In genomic region chr18:10732990-10733389, GRCh38 we compare ENCODE assay signal across 35 cellular contexts.
"Had no signal": no experiment of that assay in that cellular context is flagged by ENCODE, and none has a peak within 500 bp of the region (broad histone marks: within the 10 kb centered on the region; RNA-seq: fewer than 3 reads in every experiment).

No MANE protein-coding gene starts in this region.

- H3K4me1 Mint-ChIP-seq: activated CD4-positive, alpha-beta T cell treated with anti-CD3 and anti-CD28 coated beads for 36 hours; activated CD4-positive, alpha-beta T cell treated with anti-CD3 and anti-CD28 coated beads, Interleukin-2, amount 10 ng/mL, durations not matched to agents 24 days and 14 days; activated CD8-positive, alpha-beta memory T cell treated with anti-CD3 and anti-CD28 coated beads, Interleukin-2, amount 10 ng/mL, durations not matched to agents 7 days and 5 days; activated naive CD4-positive, alpha-beta T cell treated with anti-CD3 and anti-CD28 coated beads, Interleukin-2, amount 50 U/mL, for 24 hours; activated naive CD8-positive, alpha-beta T cell treated with anti-CD3 and anti-CD28 coated beads for 36 hours; activated naive CD8-positive, alpha-beta T cell treated with anti-CD3 and anti-CD28 coated beads, Interleukin-2, amount 50 U/mL, for 24 hours; T-helper 17 cell had no signal

- H3K27me3 Mint-ChIP-seq: activated naive CD4-positive, alpha-beta T cell treated with anti-CD3 and anti-CD28 coated beads, Interleukin-2, amount 50 U/mL, for 24 hours; activated naive CD8-positive, alpha-beta T cell treated with anti-CD3 and anti-CD28 coated beads for 36 hours; activated naive CD8-positive, alpha-beta T cell treated with anti-CD3 and anti-CD28 coated beads, Interleukin-2, amount 50 U/mL, for 24 hours; effector memory CD8-positive, alpha-beta T cell had no signal

- H3K27me3 ChIP-seq: adrenal gland, body of pancreas, esophagus squamous epithelium, gastroesophageal sphincter had no signal

- DNase-seq: activated CD4-positive, alpha-beta memory T cell treated with anti-CD3 and anti-CD28 coated beads for 36 hours; activated CD4-positive, alpha-beta T cell treated with anti-CD3 and anti-CD28 coated beads for 36 hours; activated CD4-positive, alpha-beta T cell treated with anti-CD3 and anti-CD28 coated beads, Interleukin-2, amount 10 ng/mL, durations not matched to agents 24 days and 14 days; activated CD4-positive, CD25-positive, alpha-beta regulatory T cell; activated CD4-positive, CD25-positive, alpha-beta regulatory T cell treated with anti-CD3 and anti-CD28 coated beads, Interleukin-2, amount 50 U/mL, for 72 hours; activated CD8-positive, alpha-beta memory T cell treated with anti-CD3 and anti-CD28 coated beads, Interleukin-2, amount 10 ng/mL, durations not matched to agents 7 days and 5 days; activated CD8-positive, alpha-beta memory T cell treated with anti-CD3 and anti-CD28 coated beads, Interleukin-2, amount 50 U/mL, for 4 hours; activated CD8-positive, alpha-beta T cell treated with anti-CD3 and anti-CD28 coated beads, Interleukin-2, amount 10 ng/mL, durations not matched to agents 7 days and 5 days; activated effector memory CD4-positive, alpha-beta T cell treated with anti-CD3 and anti-CD28 coated beads, Interleukin-2, amount 50 U/mL, for 16 hours; activated naive CD4-positive, alpha-beta T cell treated with anti-CD3 and anti-CD28 coated beads for 36 hours; activated naive CD8-positive, alpha-beta T cell treated with anti-CD3 and anti-CD28 coated beads for 36 hours; activated naive CD8-positive, alpha-beta T cell treated with anti-CD3 and anti-CD28 coated beads, Interleukin-2, amount 50 U/mL, for 24 hours; activated T-cell treated with anti-CD3 and anti-CD28 coated beads, Interleukin-2, amount 50 U/mL, for 1 hour; activated T-cell treated with anti-CD3 and anti-CD28 coated beads, Interleukin-2, amount 50 U/mL, for 48 hours; adrenal gland; amygdala; aorta; body of pancreas; caudate nucleus; cortex of kidney; dermis blood vessel endothelial cell; effector CD4-positive, alpha-beta T cell; effector memory CD8-positive, alpha-beta T cell; erythroblast; esophagus squamous epithelium; foreskin melanocyte; T-helper 1 cell; T-helper 17 cell; T1000; WERI-Rb-1 had no signal

- H3K4me1 ChIP-seq: adrenal gland, body of pancreas, esophagus squamous epithelium, gastroesophageal sphincter had no signal

- H3K4me3 Mint-ChIP-seq: activated CD4-positive, alpha-beta memory T cell treated with anti-CD3 and anti-CD28 coated beads for 36 hours; activated CD4-positive, alpha-beta T cell treated with anti-CD3 and anti-CD28 coated beads for 36 hours; activated CD4-positive, alpha-beta T cell treated with anti-CD3 and anti-CD28 coated beads, Interleukin-2, amount 10 ng/mL, durations not matched to agents 24 days and 14 days; activated CD8-positive, alpha-beta memory T cell treated with anti-CD3 and anti-CD28 coated beads, Interleukin-2, amount 10 ng/mL, durations not matched to agents 7 days and 5 days; activated CD8-positive, alpha-beta T cell treated with anti-CD3 and anti-CD28 coated beads, Interleukin-2, amount 10 ng/mL, durations not matched to agents 7 days and 5 days; activated naive CD4-positive, alpha-beta T cell treated with anti-CD3 and anti-CD28 coated beads for 36 hours; activated naive CD4-positive, alpha-beta T cell treated with anti-CD3 and anti-CD28 coated beads, Interleukin-2, amount 50 U/mL, for 24 hours; activated naive CD8-positive, alpha-beta T cell treated with anti-CD3 and anti-CD28 coated beads for 36 hours; activated naive CD8-positive, alpha-beta T cell treated with anti-CD3 and anti-CD28 coated beads, Interleukin-2, amount 50 U/mL, for 24 hours; activated T-helper 1 cell treated with anti-CD3 and anti-CD28 coated beads, Interleukin-12 subunit alpha, Interleukin-12 subunit beta, Interleukin-2, Interleukin-4 antibody, amounts not matched to agents 30 ng/mL and 10 ng/mL and 1 ng/mL, durations not matched to agents 14 hours and 24 hours and 36 hours; effector memory CD8-positive, alpha-beta T cell; T-helper 17 cell; T-helper 2 cell treated with Interferon-gamma antibody and Interleukin-4, amounts not matched to agents 5 μg/mL and 100 μg/mL, for 36 hours had no signal

- H3K9me3 Mint-ChIP-seq: activated CD4-positive, alpha-beta memory T cell treated with anti-CD3 and anti-CD28 coated beads for 36 hours; activated CD4-positive, alpha-beta T cell treated with anti-CD3 and anti-CD28 coated beads, Interleukin-2, amount 10 ng/mL, durations not matched to agents 24 days and 14 days; activated naive CD4-positive, alpha-beta T cell treated with anti-CD3 and anti-CD28 coated beads for 36 hours; activated naive CD8-positive, alpha-beta T cell treated with anti-CD3 and anti-CD28 coated beads for 36 hours; activated naive CD8-positive, alpha-beta T cell treated with anti-CD3 and anti-CD28 coated beads, Interleukin-2, amount 50 U/mL, for 24 hours; activated T-helper 1 cell treated with anti-CD3 and anti-CD28 coated beads, Interleukin-12 subunit alpha, Interleukin-12 subunit beta, Interleukin-2, Interleukin-4 antibody, amounts not matched to agents 30 ng/mL and 10 ng/mL and 1 ng/mL, durations not matched to agents 14 hours and 24 hours and 36 hours; activated T-helper 2 cell treated with anti-CD3 and anti-CD28 coated beads, Interferon-gamma antibody, Interleukin-2, Interleukin-4, amounts not matched to agents 10 μg/mL and 5 μg/mL and 100 μg/mL, durations not matched to agents 14 hours and 24 hours and 36 hours; effector memory CD8-positive, alpha-beta T cell; T-helper 2 cell treated with Interferon-gamma antibody and Interleukin-4, amounts not matched to agents 5 μg/mL and 100 μg/mL, for 36 hours had no signal

- H3K27ac Mint-ChIP-seq: activated CD4-positive, alpha-beta memory T cell treated with anti-CD3 and anti-CD28 coated beads for 36 hours; activated CD4-positive, alpha-beta T cell treated with anti-CD3 and anti-CD28 coated beads for 36 hours; activated CD4-positive, alpha-beta T cell treated with anti-CD3 and anti-CD28 coated beads, Interleukin-2, amount 10 ng/mL, durations not matched to agents 24 days and 14 days; activated CD8-positive, alpha-beta memory T cell treated with anti-CD3 and anti-CD28 coated beads, Interleukin-2, amount 10 ng/mL, durations not matched to agents 7 days and 5 days; activated CD8-positive, alpha-beta T cell treated with anti-CD3 and anti-CD28 coated beads, Interleukin-2, amount 10 ng/mL, durations not matched to agents 7 days and 5 days; activated naive CD4-positive, alpha-beta T cell treated with anti-CD3 and anti-CD28 coated beads for 36 hours; activated naive CD4-positive, alpha-beta T cell treated with anti-CD3 and anti-CD28 coated beads, Interleukin-2, amount 50 U/mL, for 24 hours; activated naive CD8-positive, alpha-beta T cell treated with anti-CD3 and anti-CD28 coated beads for 36 hours; activated naive CD8-positive, alpha-beta T cell treated with anti-CD3 and anti-CD28 coated beads, Interleukin-2, amount 50 U/mL, for 24 hours; activated T-helper 1 cell treated with anti-CD3 and anti-CD28 coated beads, Interleukin-12 subunit alpha, Interleukin-12 subunit beta, Interleukin-2, Interleukin-4 antibody, amounts not matched to agents 30 ng/mL and 10 ng/mL and 1 ng/mL, durations not matched to agents 14 hours and 24 hours and 36 hours; activated T-helper 2 cell treated with anti-CD3 and anti-CD28 coated beads, Interferon-gamma antibody, Interleukin-2, Interleukin-4, amounts not matched to agents 10 μg/mL and 5 μg/mL and 100 μg/mL, durations not matched to agents 14 hours and 24 hours and 36 hours; effector memory CD8-positive, alpha-beta T cell; T-helper 17 cell; T-helper 2 cell treated with Interferon-gamma antibody and Interleukin-4, amounts not matched to agents 5 μg/mL and 100 μg/mL, for 36 hours had no signal

- H3K4me3 ChIP-seq: adrenal gland, body of pancreas, esophagus squamous epithelium, gastroesophageal sphincter had no signal

- ATAC-seq: activated CD4-positive, alpha-beta T cell treated with anti-CD3 and anti-CD28 coated beads for 36 hours; activated CD8-positive, alpha-beta memory T cell treated with anti-CD3 and anti-CD28 coated beads, Interleukin-2, amount 10 ng/mL, durations not matched to agents 7 days and 5 days; activated CD8-positive, alpha-beta T cell treated with anti-CD3 and anti-CD28 coated beads, Interleukin-2, amount 10 ng/mL, durations not matched to agents 7 days and 5 days; activated naive CD8-positive, alpha-beta T cell treated with anti-CD3 and anti-CD28 coated beads, Interleukin-2, amount 50 U/mL, for 24 hours; body of pancreas; effector memory CD8-positive, alpha-beta T cell; gastroesophageal sphincter; T-helper 17 cell had no signal

- H3K27ac ChIP-seq: adrenal gland, body of pancreas, esophagus squamous epithelium, gastroesophageal sphincter, WERI-Rb-1 had no signal

- H3K9me3 ChIP-seq: adrenal gland, body of pancreas, esophagus squamous epithelium, gastroesophageal sphincter had no signal

- H3K36me3 Mint-ChIP-seq: activated CD4-positive, alpha-beta memory T cell treated with anti-CD3 and anti-CD28 coated beads for 36 hours; activated CD8-positive, alpha-beta memory T cell treated with anti-CD3 and anti-CD28 coated beads, Interleukin-2, amount 10 ng/mL, durations not matched to agents 7 days and 5 days; activated naive CD4-positive, alpha-beta T cell treated with anti-CD3 and anti-CD28 coated beads, Interleukin-2, amount 50 U/mL, for 24 hours; activated naive CD8-positive, alpha-beta T cell treated with anti-CD3 and anti-CD28 coated beads for 36 hours had no signal

- H3K36me3 ChIP-seq: adrenal gland, esophagus squamous epithelium, gastroesophageal sphincter, WERI-Rb-1 had no signal
